Comparison of ENCODE assay signal across 8 cellular contexts in genomic region chr22:32985899-32986772, GRCh38.
DNase-seq lines count a peak whose midpoint lies in the region; ATAC-seq lines count a peak whose summit lies in the region.

No MANE protein-coding gene starts in this region.

- 50% methylated on average over 16 of the region's 16 CpGs for WGBS in HUES64

- no peak overlapping the region for H3K9ac ChIP-seq in HUES64 (ENCODE audit: low read depth, low read length)

- H3K9me3 ChIP-seq in HUES64 (ENCODE audit: insufficient read depth, low read depth, low read length): no peaks in the 10 kb centered on the region

- intact Hi-C loops in left ventricle myocardium superior (cut with micrococcal nuclease): loop anchor here (5.0 to 10.0 kb wide), 4 partner anchors 61 to 459 kb away; no protein-coding TSS in a partner anchor

- H3K27me3 ChIP-seq in HUES64 (ENCODE audit: insufficient read depth, low read length): no peaks in the 10 kb centered on the region

- H3K4me1 ChIP-seq in HUES64 (ENCODE audit: insufficient read depth, low read length): peaks cover 22% of the 10 kb centered on the region; the same call in 1 of the 2 replicates

- H3K4me3 ChIP-seq in HUES64 (ENCODE audit: low read length): no peak overlapping the region

- H3K27ac ChIP-seq in HUES64 (ENCODE audit: low read depth, low read length) (peak overlapping the region; percentile 17; the same call in 1 of the 2 replicates), angular gyrus (ENCODE audit: low read depth, low read length) (peak overlapping the region; percentile 14)

- in situ Hi-C loops in Caki2 (cut with HindIII; ENCODE audit: low pct_unique_long_range_greater_than_20kb, low sequenced_read_pairs): no loop called here

- ATAC-seq in left ventricle myocardium superior: peak; percentile 99
- ATAC-seq in GM19452 (IDR thresholded peaks at IDR 0.05; ENCODE audit: unreplicated experiment): no peak

- peak; percentile 32 for DNase-seq in Caki2 (ENCODE audit: low read depth)
- peak; percentile 70 for DNase-seq in RPMI7951 (ENCODE audit: low read depth)
- peak; percentile 48 for DNase-seq in left ventricle myocardium superior
- peak; percentile 17 for DNase-seq in pulmonary artery endothelial cell (ENCODE audit: low read depth, low spot score)
- no peak for DNase-seq in NCI-H345 treated with DMSO at 0.1 percent for 48 hours (lab: John Stamatoyannopoulos, UW; ENCODE audit: unreplicated experiment)

- H3K36me3 ChIP-seq in HUES64 (ENCODE audit: insufficient read depth, low read length): peaks cover 12% of the 10 kb centered on the region; the same call in 1 of the 2 replicates
